8 cellular contexts compared by ENCODE assay signal in genomic region chr2:127108090-127108523, GRCh38. TPM values are rescaled to one million over a fixed set of nuclear protein-coding genes. Genes with fewer than 3 reads are reported as not detected.
A peak's percentile ranks its signal among the peaks of the same experiment; 100 is the strongest.
DNase-seq lines count a peak whose midpoint lies in the region; ATAC-seq and TF ChIP-seq lines count a peak whose summit lies in the region.

No MANE protein-coding gene starts in this region.

- 94 to 95% methylated on average over 11 of the region's 11 CpGs for WGBS in upper lobe of left lung, 2 donors

- H3K4me3 ChIP-seq in cardiac muscle cell (peak overlapping the region; percentile 45), breast epithelium (no peak overlapping the region), muscle layer of duodenum (ENCODE audit: low read depth in 1 of 2, low read length in 2 of 2) (peak overlapping the region; percentile 76 to 96), upper lobe of left lung (peak overlapping the region in 1 of 4 donors; percentile 73)

- H3K4me1 ChIP-seq in cardiac muscle cell (ENCODE audit: low read depth) (no peaks in the 10 kb centered on the region), breast epithelium (no peaks in the 10 kb centered on the region), muscle layer of duodenum (ENCODE audit: control insufficient read depth in 1 of 2, insufficient read depth in 2 of 2, low read length in 2 of 2) (peaks cover 8 to 29% of the 10 kb centered on the region in 2 donors), upper lobe of left lung (peaks cover 7 to 23% (median 16%) of the 10 kb centered on the region in 4 donors)

- TF ChIP-seq CTCF in cardiac muscle cell (IDR thresholded peaks at IDR 0.05; ENCODE audit: low read depth, low read length) (no peak), breast epithelium (IDR thresholded peaks at IDR 0.05) (no peak), upper lobe of left lung (IDR thresholded peaks at IDR 0.05) (no peak)

- TF ChIP-seq POLR2A in breast epithelium (IDR thresholded peaks at IDR 0.05) (no peak), upper lobe of left lung (IDR thresholded peaks at IDR 0.05) (no peak)

- ATAC-seq in upper lobe of left lung (ENCODE audit: low FRiP score in 2 of 2) (no peak), HG03025 (IDR thresholded peaks at IDR 0.05; ENCODE audit: low FRiP score, unreplicated experiment) (no peak)

- H3K36me3 ChIP-seq in cardiac muscle cell (no peaks in the 10 kb centered on the region), breast epithelium (no peaks in the 10 kb centered on the region), muscle layer of duodenum (ENCODE audit: control insufficient read depth in 1 of 2, insufficient read depth in 2 of 2, low read length in 2 of 2) (no peaks in the 10 kb centered on the region), upper lobe of left lung (no peaks in the 10 kb centered on the region)

- H3K9me3 ChIP-seq in cardiac muscle cell (ENCODE audit: low read depth) (no peaks in the 10 kb centered on the region), breast epithelium (no peaks in the 10 kb centered on the region), muscle layer of duodenum (ENCODE audit: control insufficient read depth in 1 of 2, low read length in 2 of 2) (no peaks in the 10 kb centered on the region), upper lobe of left lung (no peaks in the 10 kb centered on the region)

- intact Hi-C loops in cardiac septum (cut with DNase I) (loop anchor here (5.0 kb wide), 1 partner anchor 41 kb away; no protein-coding TSS in a partner anchor), breast epithelium (cut with DNase I; ENCODE audit: low total_unique reads) (no loop called here)

- TF ChIP-seq EP300 in upper lobe of left lung (IDR thresholded peaks at IDR 0.05), result no peak

- DNase-seq in cardiac muscle cell (ENCODE audit: low read depth in 1 of 2, low spot score in 1 of 2) (no peak), cardiac septum (ENCODE audit: low spot score) (no peak), breast epithelium (ENCODE audit: low spot score in 2 of 2) (peak in 1 of 2 donors; percentile 37), upper lobe of left lung (peak in 1 of 2 donors; percentile 8), MV-4-11 (lab: John Stamatoyannopoulos, UW) (no peak), LoVo (ENCODE audit: low spot score) (no peak)

- H3K27me3 ChIP-seq in cardiac muscle cell (no peaks in the 10 kb centered on the region), breast epithelium (peaks cover 0 to 2% of the 10 kb centered on the region in 2 donors), muscle layer of duodenum (ENCODE audit: low read depth, low read length) (no peaks in the 10 kb centered on the region), upper lobe of left lung (no peaks in the 10 kb centered on the region)

- H3K27ac ChIP-seq in cardiac muscle cell (no peak overlapping the region), breast epithelium (peak overlapping the region; percentile 64 to 87), muscle layer of duodenum (ENCODE audit: low read length) (no peak overlapping the region), upper lobe of left lung (peak overlapping the region; percentile 79 to 87 (median 84))

RNA-seq across cellular contexts. Expression of gene BIN1, which starts 1.2 kb away (rescaled TPM):
- total RNA-seq in cardiac muscle cell (65.4 and 94.9 TPM in 2 replicates), cardiac septum (14.0 TPM), breast epithelium (10 to 100 TPM; 30.1 to 74.4 (median 59.3) TPM), upper lobe of left lung (10 to 100 TPM; 32.3 to 57.0 (median 42.9) TPM)
- 44.7 and 62.9 TPM in 2 replicates for polyA plus RNA-seq in cardiac muscle cell

Comparison
In these comparisons a context has a peak if more than half of its experiments do, and no peak if none do; other contexts are left out.
1. H3K27ac ChIP-seq: peak in breast epithelium (2 of 2) and upper lobe of left lung (4 of 4); none in cardiac muscle cell (single experiment) and muscle layer of duodenum (single experiment).
2. H3K4me3 ChIP-seq: peak in cardiac muscle cell (single experiment) and muscle layer of duodenum (2 of 2); none in breast epithelium (0 of 3).